Comparison of ENCODE assay signal across 12 cellular contexts in the genomic region with DNA sequence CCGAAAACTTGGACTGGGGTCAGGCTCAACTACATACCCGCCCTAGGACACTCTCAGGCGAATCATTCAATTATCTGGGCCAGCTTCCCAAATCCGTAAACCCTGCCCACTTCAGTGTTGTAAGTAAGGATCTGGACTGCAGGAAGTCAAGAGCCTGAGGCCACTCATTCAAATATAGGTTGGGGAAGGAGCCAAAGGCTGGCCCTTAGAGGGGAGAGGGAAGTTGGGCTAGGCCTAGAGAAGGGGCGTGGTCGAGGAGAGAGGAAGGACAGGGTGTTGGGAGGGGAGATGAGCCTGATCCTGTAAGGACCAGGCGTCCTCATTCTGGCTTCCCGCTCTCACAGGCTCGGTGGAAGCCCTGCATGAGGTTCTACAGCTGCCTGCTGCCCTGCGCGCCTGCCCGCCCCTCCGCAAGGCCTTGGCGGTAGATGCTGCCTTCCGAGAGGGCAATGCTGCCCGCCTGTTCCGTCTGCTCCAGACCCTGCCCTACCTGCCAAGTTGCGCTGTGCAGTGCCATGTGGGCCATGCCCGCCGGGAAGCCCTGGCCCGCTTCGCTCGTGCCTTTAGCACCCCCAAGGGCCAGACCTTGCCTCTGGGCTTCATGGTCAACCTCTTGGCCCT. TPM values are rescaled to one million over a fixed set of nuclear protein-coding genes. Genes with fewer than 3 reads are reported as not detected.
DNase-seq lines count a peak whose midpoint lies in the region; ATAC-seq, FAIRE-seq and TF ChIP-seq lines count a peak whose summit lies in the region.
"Had no signal": no experiment of that assay in that cellular context is flagged by ENCODE, and none has a peak within 500 bp of the region (broad histone marks: within the 10 kb centered on the region; RNA-seq: fewer than 3 reads in every experiment).

No MANE protein-coding gene starts in this region.

- H3K27ac ChIP-seq in IMR-90 (ENCODE audit: insufficient read depth, low read length): no peak overlapping the region
- no peak overlapping the region for H3K27ac ChIP-seq in astrocyte (ENCODE audit: low read depth, low read length)
- peak overlapping the region in 1 of 2 donors; percentile 40 for H3K27ac ChIP-seq in lung (ENCODE audit: low read depth in 1 of 2, low read length in 1 of 2)
- no peak overlapping the region for H3K27ac ChIP-seq in A673 (ENCODE audit: low read depth, low read length, poor library complexity, severe bottlenecking)
- H3K27ac ChIP-seq: pancreas had no signal

- H4K91ac ChIP-seq in IMR-90 (ENCODE audit: insufficient read depth, low read depth, low read length): no peak overlapping the region

- CTCF ChIA-PET in IMR-90 (lab: Yijun Ruan, JAX): interaction anchor here (1.1 kb wide), 1 partner anchor 14 kb away, joined by 3 read pairs; no protein-coding TSS in a partner anchor
- CTCF ChIA-PET in A673 (lab: Charles Lee): no interaction called here

- H3K4me3 Mint-ChIP-seq in astrocyte (ENCODE audit: unreplicated experiment): no peak overlapping the region
- no peak overlapping the region for H3K4me3 Mint-ChIP-seq in activated CD4-positive, alpha-beta T cell treated with anti-CD3 and anti-CD28 coated beads, Interleukin-2, amount 10 ng/mL, durations not matched to agents 24 days and 14 days
- H3K4me3 Mint-ChIP-seq: CD8-positive, alpha-beta T cell had no signal

- no peak for TF ChIP-seq CTCF in AG09319 (IDR thresholded peaks at IDR 0.05; ENCODE audit: low read depth, low read length)
- TF ChIP-seq CTCF in IMR-90 (conservative IDR thresholded peaks at IDR 0.05; ENCODE audit: low read depth, low read length): no peak
- no peak for TF ChIP-seq CTCF in astrocyte (IDR thresholded peaks at IDR 0.05; ENCODE audit: insufficient read depth, low read depth, low read length)
- TF ChIP-seq CTCF in lung (IDR thresholded peaks at IDR 0.05; ENCODE audit: control extremely low read depth, extremely low read depth): no peak
- TF ChIP-seq CTCF in A673 (conservative IDR thresholded peaks at IDR 0.05; ENCODE audit: low read depth, low read length): no peak

- no peak overlapping the region for H3K4ac ChIP-seq in IMR-90 (ENCODE audit: low read depth, low read length)

- H3K4me1 Mint-ChIP-seq in astrocyte (ENCODE audit: low read depth, unreplicated experiment): peaks cover 4% of the 10 kb centered on the region
- peaks cover 31% of the 10 kb centered on the region for H3K4me1 Mint-ChIP-seq in activated CD4-positive, alpha-beta T cell treated with anti-CD3 and anti-CD28 coated beads, Interleukin-2, amount 10 ng/mL, durations not matched to agents 24 days and 14 days

- H3K56ac ChIP-seq in IMR-90 (ENCODE audit: extremely low read depth, insufficient read depth, low read length): no peak overlapping the region

- H2BK20ac ChIP-seq in IMR-90 (ENCODE audit: low read depth, low read length): no peak overlapping the region

- H3K4me1 ChIP-seq in IMR-90 (ENCODE audit: control insufficient read depth, insufficient read depth, low read length): no peaks in the 10 kb centered on the region
- H3K4me1 ChIP-seq in astrocyte (ENCODE audit: insufficient read depth, low read length): peaks cover 3% of the 10 kb centered on the region
- peaks cover 0 to 11% of the 10 kb centered on the region in 2 donors for H3K4me1 ChIP-seq in lung (ENCODE audit: control insufficient read depth in 2 of 2, insufficient read depth in 2 of 2, low read length in 2 of 2)
- H3K4me1 ChIP-seq in A673 (ENCODE audit: insufficient read depth, low read length, poor library complexity, severe bottlenecking): peaks cover 7% of the 10 kb centered on the region

- H3K27me3 ChIP-seq in IMR-90 (ENCODE audit: control insufficient read depth, insufficient read depth, low read length) (no peaks in the 10 kb centered on the region), astrocyte (ENCODE audit: insufficient read depth, low read length) (no peaks in the 10 kb centered on the region), lung (ENCODE audit: control insufficient read depth, insufficient read depth) (no peaks in the 10 kb centered on the region), A673 (replicated peaks; ENCODE audit: insufficient read depth, low read depth, low read length, poor library complexity) (no peaks in the 10 kb centered on the region)
- H3K27me3 ChIP-seq: pancreas had no signal

- POLR2A ChIA-PET in IMR-90 (lab: Charles Lee; ENCODE audit: unreplicated experiment): no interaction called here
- POLR2A ChIA-PET in A673 (lab: Charles Lee; ENCODE audit: low non-redundant PET): no interaction called here

- H3K36me3 ChIP-seq in IMR-90 (ENCODE audit: control insufficient read depth, insufficient read depth, low read length) (peaks cover 13% of the 10 kb centered on the region), astrocyte (ENCODE audit: insufficient read depth, low read length) (no peaks in the 10 kb centered on the region), lung (ENCODE audit: control insufficient read depth in 2 of 2, insufficient read depth in 2 of 2, low read length in 2 of 2) (peaks cover 0 to 18% of the 10 kb centered on the region in 2 donors), A673 (ENCODE audit: insufficient read depth, low read length, poor library complexity, severe bottlenecking) (peaks cover 23% of the 10 kb centered on the region)
- H3K36me3 ChIP-seq: pancreas had no signal

- no peak for ATAC-seq in IMR-90 (ENCODE audit: low read depth)
- ATAC-seq in lung (ENCODE audit: insufficient read depth, low FRiP score): peak; percentile 12
- ATAC-seq: CD8-positive, alpha-beta T cell; pancreas had no signal

- TF ChIP-seq POLR2A in IMR-90 (IDR thresholded peaks at IDR 0.05; ENCODE audit: low read depth, low read length): no peak

- FAIRE-seq in astrocyte (lab: Jason Lieb, UNC): no peak
- FAIRE-seq: pancreas had no signal

- H3K9me3 ChIP-seq in IMR-90 (ENCODE audit: control insufficient read depth, insufficient read depth, low read length): no peaks in the 10 kb centered on the region
- no peaks in the 10 kb centered on the region for H3K9me3 ChIP-seq in astrocyte (ENCODE audit: insufficient read depth, low read depth, low read length)
- H3K9me3 ChIP-seq in lung (ENCODE audit: control insufficient read depth in 2 of 2, insufficient read depth in 1 of 2, low read length in 1 of 2): no peaks in the 10 kb centered on the region
- H3K9me3 ChIP-seq in A673 (ENCODE audit: low read depth, low read length, poor library complexity, severe bottlenecking): no peaks in the 10 kb centered on the region
- H3K9me3 ChIP-seq: pancreas had no signal

- no peak overlapping the region for H3K4me3 ChIP-seq in IMR-90 (ENCODE audit: insufficient read depth, low read depth, low read length)
- H3K4me3 ChIP-seq in astrocyte (ENCODE audit: insufficient read depth, low read depth, low read length): no peak overlapping the region
- no peak overlapping the region for H3K4me3 ChIP-seq in lung
- no peak overlapping the region for H3K4me3 ChIP-seq in A673 (ENCODE audit: low read depth, low read length, poor library complexity, severe bottlenecking)
- H3K4me3 ChIP-seq: pancreas had no signal

- H3K9me1 ChIP-seq in IMR-90 (ENCODE audit: insufficient read depth, low read length): peaks cover 13% of the 10 kb centered on the region; the same call in 1 of the 2 replicates

- H3K14ac ChIP-seq in IMR-90 (replicated peaks; ENCODE audit: low read depth, low read length): no peak overlapping the region

- H2BK5ac ChIP-seq in IMR-90 (ENCODE audit: low read depth, low read length, poor library complexity, severe bottlenecking): no peak overlapping the region

- H2BK120ac ChIP-seq in IMR-90 (ENCODE audit: low read depth, low read length): no peak overlapping the region

- in situ Hi-C loops in IMR-90 (cut with MboI; ENCODE audit: low sequenced_read_pairs): no loop called here

- no peak overlapping the region for H3K18ac ChIP-seq in IMR-90 (ENCODE audit: low read depth, low read length)

- H4K5ac ChIP-seq in IMR-90 (ENCODE audit: low read depth, low read length): no peak overlapping the region

- H3K9ac ChIP-seq in IMR-90 (ENCODE audit: low read depth, low read length) (no peak overlapping the region), astrocyte (ENCODE audit: low read length) (no peak overlapping the region)

- no peak for TF ChIP-seq RAD21 in IMR-90 (IDR thresholded peaks at IDR 0.05; ENCODE audit: low read length)

- DNase-seq in AG09319 (ENCODE audit: extremely low read depth, low read depth) (peak; percentile 28), IMR-90 (peak; percentile 43), astrocyte (ENCODE audit: low read depth) (peak; percentile 8), lung (ENCODE audit: low spot score) (peak; percentile 80), COLO829 (ENCODE audit: low spot score) (no peak), RPMI8226 (no peak), A673 (ENCODE audit: low spot score) (no peak)
- no peak for DNase-seq in activated CD4-positive, alpha-beta T cell treated with anti-CD3 and anti-CD28 coated beads, Interleukin-2, amount 10 ng/mL, durations not matched to agents 24 days and 14 days
- DNase-seq: CD8-positive, alpha-beta T cell; GOT3; pancreas had no signal

- peaks cover 17 to 37% of the 10 kb centered on the region in 2 experiments for H3K79me1 ChIP-seq in IMR-90 (ENCODE audit: low read depth in 1 of 2, low read length in 2 of 2)

- H3K36me3 Mint-ChIP-seq in astrocyte (ENCODE audit: low read depth, unreplicated experiment): peaks cover 13% of the 10 kb centered on the region
- peaks cover 15% of the 10 kb centered on the region for H3K36me3 Mint-ChIP-seq in activated CD4-positive, alpha-beta T cell treated with anti-CD3 and anti-CD28 coated beads, Interleukin-2, amount 10 ng/mL, durations not matched to agents 24 days and 14 days (ENCODE audit: low read depth)

- no peak overlapping the region for H2AK9ac ChIP-seq in IMR-90 (replicated peaks; ENCODE audit: low read depth, low read length, poor library complexity)

- no peak overlapping the region for H4K8ac ChIP-seq in IMR-90 (ENCODE audit: low read depth in 2 of 2, low read length in 2 of 2)

- no peak overlapping the region for H3K27ac Mint-ChIP-seq in astrocyte (ENCODE audit: unreplicated experiment)
- H3K27ac Mint-ChIP-seq in activated CD4-positive, alpha-beta T cell treated with anti-CD3 and anti-CD28 coated beads, Interleukin-2, amount 10 ng/mL, durations not matched to agents 24 days and 14 days: no peak overlapping the region
- H3K27ac Mint-ChIP-seq: CD8-positive, alpha-beta T cell had no signal

- dilution Hi-C loops in IMR-90 (cut with HindIII; ENCODE audit: low sequenced_read_pairs, unreplicated experiment): no loop called here

- BruUV-seq in IMR-90 (replicated peaks; lab: Mats Ljungman, UMichigan) (no TSS peak), A673 (replicated peaks; lab: Mats Ljungman, UMichigan) (no TSS peak)

- H3K23ac ChIP-seq in IMR-90 (ENCODE audit: low read depth, low read length): no peak overlapping the region

- H4K20me1 ChIP-seq in IMR-90 (ENCODE audit: insufficient read depth, low read length): peaks cover 5% of the 10 kb centered on the region; the same call in 1 of the 2 replicates
- peaks cover 16% of the 10 kb centered on the region for H4K20me1 ChIP-seq in astrocyte (ENCODE audit: insufficient read depth, low read length)

- 94% methylated on average over 14 of the region's 23 CpGs; no CpG with 5 or more reads in 1 of the 2 experiments for WGBS in IMR-90 (ENCODE audit: extremely low coverage in 2 of 2, insufficient read length in 1 of 2), 2 experiments
- WGBS in lung, 2 donors: 73 to 78% methylated on average over 23 of the region's 23 CpGs

- no peak overlapping the region for H2AK5ac ChIP-seq in IMR-90 (ENCODE audit: low read depth, low read length)

- H3K9me3 Mint-ChIP-seq in astrocyte (ENCODE audit: unreplicated experiment): no peaks in the 10 kb centered on the region
- H3K9me3 Mint-ChIP-seq in activated CD4-positive, alpha-beta T cell treated with anti-CD3 and anti-CD28 coated beads, Interleukin-2, amount 10 ng/mL, durations not matched to agents 24 days and 14 days: no peaks in the 10 kb centered on the region
- H3K9me3 Mint-ChIP-seq: CD8-positive, alpha-beta T cell had no signal

- H3K4me2 ChIP-seq in IMR-90 (ENCODE audit: low read depth, low read length): no peak overlapping the region
- no peak overlapping the region for H3K4me2 ChIP-seq in astrocyte (ENCODE audit: low read length)

- no peak overlapping the region for H2BK15ac ChIP-seq in IMR-90 (ENCODE audit: low read depth, low read length)

- intact Hi-C loops in IMR-90 (cut with micrococcal nuclease) (no loop called here), A673 (cut with micrococcal nuclease; ENCODE audit: unreplicated experiment) (no loop called here)
- intact Hi-C loops in activated CD4-positive, alpha-beta T cell treated with anti-CD3 and anti-CD28 coated beads, Interleukin-2, amount 10 ng/mL, durations not matched to agents 24 days and 14 days (cut with micrococcal nuclease): no loop called here

- peaks cover 2% of the 10 kb centered on the region for H3K27me3 Mint-ChIP-seq in astrocyte (ENCODE audit: low read depth, unreplicated experiment)
- no peaks in the 10 kb centered on the region for H3K27me3 Mint-ChIP-seq in activated CD4-positive, alpha-beta T cell treated with anti-CD3 and anti-CD28 coated beads, Interleukin-2, amount 10 ng/mL, durations not matched to agents 24 days and 14 days

- H2AFZ ChIP-seq in IMR-90 (replicated peaks; ENCODE audit: low read length, poor library complexity) (no peak overlapping the region), astrocyte (ENCODE audit: low read depth, low read length) (no peak overlapping the region)

- H3K79me2 ChIP-seq in astrocyte (ENCODE audit: insufficient read depth, low read length): peaks cover 12% of the 10 kb centered on the region

RNA-seq across cellular contexts. Expression of a gene that starts 3.0 kb away (rescaled TPM):
- total RNA-seq in IMR-90 (2012; rRNA removed) (2.8 and 2.9 TPM in 2 replicates), astrocyte (13.8 and 14.6 TPM in 2 replicates), lung (10 to 100 TPM in 1 of 2 donors, 1 to 10 TPM in 1; 5.1 to 17.6 TPM), A673 (2021) (41.9 and 43.9 TPM in 2 replicates)
- polyA plus RNA-seq in IMR-90 (2012; rRNA removed) (13.2 and 15.4 TPM in 2 replicates), lung (10 to 100 TPM; 12.7 to 15.9 TPM)
- polyA plus RNA-seq in IMR-90 (2012; cell fraction: cytosol; rRNA removed): 15.5 and 29.2 TPM in 2 replicates
- polyA plus RNA-seq in IMR-90 (2012; cell fraction: nucleus; rRNA removed; ENCODE audit: low replicate concordance): 6.5 and 20.0 TPM in 2 replicates
- 16.3 and 18.0 TPM in 2 replicates for total RNA-seq in activated CD4-positive, alpha-beta T cell treated with anti-CD3 and anti-CD28 coated beads, Interleukin-2, amount 10 ng/mL, durations not matched to agents 24 days and 14 days

RNA-seq across cellular contexts. Expression of a gene that starts 14.4 kb away (rescaled TPM):
- total RNA-seq in IMR-90 (2012; rRNA removed) (2.8 and 3.8 TPM in 2 replicates), astrocyte (not detected in 2 replicates), lung (10 to 100 TPM; 12.4 to 22.0 TPM), A673 (2021) (0.50 TPM in 1 of 2 replicates, not detected in the other)
- polyA plus RNA-seq in IMR-90 (2012; rRNA removed) (5.8 and 6.3 TPM in 2 replicates), lung (10 to 100 TPM in 1 of 2 donors, 1 to 10 TPM in 1; 7.4 to 14.0 TPM)
- polyA plus RNA-seq in IMR-90 (2012; cell fraction: cytosol; rRNA removed): 6.2 and 7.2 TPM in 2 replicates
- 6.6 and 13.2 TPM in 2 replicates for polyA plus RNA-seq in IMR-90 (2012; cell fraction: nucleus; rRNA removed; ENCODE audit: low replicate concordance)
- total RNA-seq in activated CD4-positive, alpha-beta T cell treated with anti-CD3 and anti-CD28 coated beads, Interleukin-2, amount 10 ng/mL, durations not matched to agents 24 days and 14 days: 12.5 and 13.0 TPM in 2 replicates
- total RNA-seq: HT1080 had no signal

RNA-seq across cellular contexts. Expression of a gene that starts 16.8 kb away (rescaled TPM):
- total RNA-seq in IMR-90 (2012; rRNA removed): 8.1 and 9.0 TPM in 2 replicates
- 15.2 and 16.3 TPM in 2 replicates for polyA plus RNA-seq in IMR-90 (2012; rRNA removed)
- 12.7 and 13.7 TPM in 2 replicates for polyA plus RNA-seq in IMR-90 (2012; cell fraction: cytosol; rRNA removed)
- polyA plus RNA-seq in IMR-90 (2012; cell fraction: nucleus; rRNA removed; ENCODE audit: low replicate concordance): 11.7 and 14.6 TPM in 2 replicates
- total RNA-seq in astrocyte: 15.4 and 18.5 TPM in 2 replicates
- 10 to 100 TPM; 16.2 to 28.4 TPM for total RNA-seq in lung
- polyA plus RNA-seq in lung: 10 to 100 TPM; 18.4 to 19.4 TPM
- total RNA-seq in activated CD4-positive, alpha-beta T cell treated with anti-CD3 and anti-CD28 coated beads, Interleukin-2, amount 10 ng/mL, durations not matched to agents 24 days and 14 days: 15.9 and 17.9 TPM in 2 replicates
- total RNA-seq in A673 (2021): 28.3 and 34.7 TPM in 2 replicates

RNA-seq across cellular contexts. Expression of a gene that starts 30.0 kb away (rescaled TPM):
- total RNA-seq in IMR-90 (2012; rRNA removed) (46.4 and 48.9 TPM in 2 replicates), astrocyte (41.7 and 47.6 TPM in 2 replicates), lung (10 to 100 TPM; 37.4 to 95.4 TPM), A673 (2021) (98.9 and 110 TPM in 2 replicates)
- polyA plus RNA-seq in IMR-90 (2012; rRNA removed) (152 and 168 TPM in 2 replicates), lung (100 to 1,000 TPM in 1 of 2 donors, 10 to 100 TPM in 1; 92.5 to 127 TPM)
- polyA plus RNA-seq in IMR-90 (2012; cell fraction: cytosol; rRNA removed): 75.2 and 195 TPM in 2 replicates
- polyA plus RNA-seq in IMR-90 (2012; cell fraction: nucleus; rRNA removed; ENCODE audit: low replicate concordance): 54.5 and 73.7 TPM in 2 replicates
- 78.8 and 87.9 TPM in 2 replicates for total RNA-seq in activated CD4-positive, alpha-beta T cell treated with anti-CD3 and anti-CD28 coated beads, Interleukin-2, amount 10 ng/mL, durations not matched to agents 24 days and 14 days

RNA-seq across cellular contexts. Expression of a gene that starts 39.8 kb away (rescaled TPM):
- total RNA-seq in IMR-90 (2012; rRNA removed) (9.1 and 10.0 TPM in 2 replicates), astrocyte (6.0 and 6.3 TPM in 2 replicates), lung (1 to 10 TPM; 2.2 to 2.7 TPM), A673 (2021) (109 and 119 TPM in 2 replicates)
- polyA plus RNA-seq in IMR-90 (2012; rRNA removed) (14.0 and 14.9 TPM in 2 replicates), lung (1 to 10 TPM; 1.8 to 2.1 TPM)
- 6.1 and 14.3 TPM in 2 replicates for polyA plus RNA-seq in IMR-90 (2012; cell fraction: cytosol; rRNA removed)
- polyA plus RNA-seq in IMR-90 (2012; cell fraction: nucleus; rRNA removed; ENCODE audit: low replicate concordance): 14.9 and 15.2 TPM in 2 replicates
- total RNA-seq in activated CD4-positive, alpha-beta T cell treated with anti-CD3 and anti-CD28 coated beads, Interleukin-2, amount 10 ng/mL, durations not matched to agents 24 days and 14 days: 94.4 and 95.1 TPM in 2 replicates

Comparison
In these comparisons a context has a peak if more than half of its experiments do, and no peak if none do; other contexts are left out.
1. DNase-seq: peak in AG09319 (single experiment), IMR-90 (single experiment), astrocyte (single experiment) and lung (single experiment); none in COLO829 (single experiment), activated CD4-positive, alpha-beta T cell treated with anti-CD3 and anti-CD28 coated beads, Interleukin-2, amount 10 ng/mL, durations not matched to agents 24 days and 14 days (single experiment), RPMI8226 (single experiment) and A673 (single experiment).